ENCODE assay signal across 1 cellular context in the genomic region with DNA sequence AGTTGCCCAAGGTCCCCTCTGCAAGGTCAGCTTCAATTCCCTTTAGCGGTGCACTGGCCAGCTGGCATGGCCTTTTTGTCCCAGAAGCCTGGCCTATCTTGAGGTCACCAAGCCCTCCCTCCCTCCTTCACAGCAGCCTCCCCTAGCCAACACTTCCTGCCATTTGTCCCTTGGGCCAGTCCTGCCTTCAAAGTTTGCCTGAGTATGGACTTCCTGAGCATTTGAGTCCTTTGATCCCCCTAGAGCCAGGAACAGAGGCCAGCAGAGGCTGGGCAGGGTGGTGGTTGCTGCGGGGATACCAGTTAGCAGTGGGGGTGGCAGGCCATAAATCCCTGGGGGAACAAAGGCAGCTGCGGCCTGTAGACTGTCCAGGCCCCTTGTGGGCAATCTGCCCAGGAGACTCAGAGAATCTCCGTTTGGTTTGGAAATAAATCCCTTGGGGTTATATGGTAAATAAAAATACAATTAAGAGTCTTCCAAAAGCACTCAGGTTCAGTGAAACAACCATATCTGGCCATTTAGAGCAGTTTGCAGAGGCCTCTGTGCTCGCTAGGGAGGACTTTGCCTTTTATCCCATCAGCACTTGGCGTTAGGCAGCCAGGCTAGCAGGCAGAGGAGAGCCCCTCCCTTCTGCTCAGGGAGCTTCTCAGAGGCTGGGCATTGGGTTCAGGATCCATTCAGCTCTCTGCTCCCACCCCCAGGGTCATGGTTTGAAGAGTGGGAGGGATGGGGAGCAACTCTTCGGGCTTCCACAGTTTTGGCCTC.
TF ChIP-seq lines count a peak whose summit lies in the region.

No MANE protein-coding gene starts in this region.

TF ChIP-seq in HepG2, 621 proteins besides CTCF, POLR2A, EP300 and RAD21 (continued from another document and continues in another):
- TF ChIP-seq MED8 (CRISPR knock-in tag; IDR thresholded peaks at IDR 0.05; ENCODE audit: insufficient replicate concordance) (peak; percentile 25), RARG (CRISPR knock-in tag; IDR thresholded peaks at IDR 0.05; ENCODE audit: low read depth) (no peak), ZFP36L2 (CRISPR knock-in tag; IDR thresholded peaks at IDR 0.05) (no peak), KAT2B (IDR thresholded peaks at IDR 0.05; ENCODE audit: borderline replicate concordance, low read depth, low read length) (no peak), FOXJ3 (CRISPR knock-in tag; IDR thresholded peaks at IDR 0.05; ENCODE audit: borderline replicate concordance) (no peak), SOX13 (IDR thresholded peaks at IDR 0.05) (no peak), SOX13 (CRISPR knock-in tag; conservative IDR thresholded peaks at IDR 0.05 in 1 of 2, IDR thresholded peaks at IDR 0.05 in 1 of 2) (0 out of 4 replicates have a peak, but pooled peaks of 1 of the 2 experiments have one; percentile 5), NFE2L1 (CRISPR knock-in tag; IDR thresholded peaks at IDR 0.05; ENCODE audit: borderline replicate concordance) (no peak), ZSCAN9 (CRISPR knock-in tag; IDR thresholded peaks at IDR 0.05; ENCODE audit: borderline replicate concordance) (no peak), ZFYVE20 (CRISPR knock-in tag; IDR thresholded peaks at IDR 0.05; ENCODE audit: borderline replicate concordance, low read depth) (no peak), GPN1 (CRISPR knock-in tag; IDR thresholded peaks at IDR 0.05; ENCODE audit: borderline replicate concordance) (no peak), ZNF850 (CRISPR knock-in tag; conservative IDR thresholded peaks at IDR 0.05) (no peak), ZFP1 (CRISPR knock-in tag; IDR thresholded peaks at IDR 0.05) (no peak), ZNF547 (CRISPR knock-in tag; IDR thresholded peaks at IDR 0.05) (no peak; the same call in 1 of the 2 replicates), ZNF891 (CRISPR knock-in tag; IDR thresholded peaks at IDR 0.05) (0 out of 2 replicates have a peak, but pooled peaks have one; percentile 61), ZNF558 (CRISPR knock-in tag; IDR thresholded peaks at IDR 0.05; ENCODE audit: borderline replicate concordance) (no peak), SP4 (CRISPR knock-in tag; IDR thresholded peaks at IDR 0.05) (no peak), PAX8 (CRISPR knock-in tag; IDR thresholded peaks at IDR 0.05; ENCODE audit: borderline replicate concordance) (no peak), SMC3 (IDR thresholded peaks at IDR 0.05; ENCODE audit: low read length) (no peak), YEATS4 (CRISPR knock-in tag; IDR thresholded peaks at IDR 0.05; ENCODE audit: borderline replicate concordance) (no peak), ZC3H4 (CRISPR knock-in tag; IDR thresholded peaks at IDR 0.05; ENCODE audit: borderline replicate concordance) (no peak), FOXA1 (IDR thresholded peaks at IDR 0.05) (no peak), FOXA1 (CRISPR knock-in tag; IDR thresholded peaks at IDR 0.05) (no peak), ZFP36 (IDR thresholded peaks at IDR 0.05; ENCODE audit: borderline replicate concordance, low read depth, low read length, partially characterized antibody) (no peak), NFKBIZ (CRISPR knock-in tag; IDR thresholded peaks at IDR 0.05) (no peak), ZNF572 (CRISPR knock-in tag; IDR thresholded peaks at IDR 0.05) (peak; percentile 86; the same call in 1 of the 2 replicates)
- TF ChIP-seq, protein P1, sequence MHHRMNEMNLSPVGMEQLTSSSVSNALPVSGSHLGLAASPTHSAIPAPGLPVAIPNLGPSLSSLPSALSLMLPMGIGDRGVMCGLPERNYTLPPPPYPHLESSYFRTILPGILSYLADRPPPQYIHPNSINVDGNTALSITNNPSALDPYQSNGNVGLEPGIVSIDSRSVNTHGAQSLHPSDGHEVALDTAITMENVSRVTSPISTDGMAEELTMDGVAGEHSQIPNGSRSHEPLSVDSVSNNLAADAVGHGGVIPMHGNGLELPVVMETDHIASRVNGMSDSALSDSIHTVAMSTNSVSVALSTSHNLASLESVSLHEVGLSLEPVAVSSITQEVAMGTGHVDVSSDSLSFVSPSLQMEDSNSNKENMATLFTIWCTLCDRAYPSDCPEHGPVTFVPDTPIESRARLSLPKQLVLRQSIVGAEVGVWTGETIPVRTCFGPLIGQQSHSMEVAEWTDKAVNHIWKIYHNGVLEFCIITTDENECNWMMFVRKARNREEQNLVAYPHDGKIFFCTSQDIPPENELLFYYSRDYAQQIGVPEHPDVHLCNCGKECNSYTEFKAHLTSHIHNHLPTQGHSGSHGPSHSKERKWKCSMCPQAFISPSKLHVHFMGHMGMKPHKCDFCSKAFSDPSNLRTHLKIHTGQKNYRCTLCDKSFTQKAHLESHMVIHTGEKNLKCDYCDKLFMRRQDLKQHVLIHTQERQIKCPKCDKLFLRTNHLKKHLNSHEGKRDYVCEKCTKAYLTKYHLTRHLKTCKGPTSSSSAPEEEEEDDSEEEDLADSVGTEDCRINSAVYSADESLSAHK (CRISPR knock-in tag; IDR thresholded peaks at IDR 0.05; ENCODE audit: borderline replicate concordance): no peak
- TF ChIP-seq, protein P2, sequence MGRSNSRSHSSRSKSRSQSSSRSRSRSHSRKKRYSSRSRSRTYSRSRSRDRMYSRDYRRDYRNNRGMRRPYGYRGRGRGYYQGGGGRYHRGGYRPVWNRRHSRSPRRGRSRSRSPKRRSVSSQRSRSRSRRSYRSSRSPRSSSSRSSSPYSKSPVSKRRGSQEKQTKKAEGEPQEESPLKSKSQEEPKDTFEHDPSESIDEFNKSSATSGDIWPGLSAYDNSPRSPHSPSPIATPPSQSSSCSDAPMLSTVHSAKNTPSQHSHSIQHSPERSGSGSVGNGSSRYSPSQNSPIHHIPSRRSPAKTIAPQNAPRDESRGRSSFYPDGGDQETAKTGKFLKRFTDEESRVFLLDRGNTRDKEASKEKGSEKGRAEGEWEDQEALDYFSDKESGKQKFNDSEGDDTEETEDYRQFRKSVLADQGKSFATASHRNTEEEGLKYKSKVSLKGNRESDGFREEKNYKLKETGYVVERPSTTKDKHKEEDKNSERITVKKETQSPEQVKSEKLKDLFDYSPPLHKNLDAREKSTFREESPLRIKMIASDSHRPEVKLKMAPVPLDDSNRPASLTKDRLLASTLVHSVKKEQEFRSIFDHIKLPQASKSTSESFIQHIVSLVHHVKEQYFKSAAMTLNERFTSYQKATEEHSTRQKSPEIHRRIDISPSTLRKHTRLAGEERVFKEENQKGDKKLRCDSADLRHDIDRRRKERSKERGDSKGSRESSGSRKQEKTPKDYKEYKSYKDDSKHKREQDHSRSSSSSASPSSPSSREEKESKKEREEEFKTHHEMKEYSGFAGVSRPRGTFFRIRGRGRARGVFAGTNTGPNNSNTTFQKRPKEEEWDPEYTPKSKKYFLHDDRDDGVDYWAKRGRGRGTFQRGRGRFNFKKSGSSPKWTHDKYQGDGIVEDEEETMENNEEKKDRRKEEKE (IDR thresholded peaks at IDR 0.05): no peak
- TF ChIP-seq, protein P3, sequence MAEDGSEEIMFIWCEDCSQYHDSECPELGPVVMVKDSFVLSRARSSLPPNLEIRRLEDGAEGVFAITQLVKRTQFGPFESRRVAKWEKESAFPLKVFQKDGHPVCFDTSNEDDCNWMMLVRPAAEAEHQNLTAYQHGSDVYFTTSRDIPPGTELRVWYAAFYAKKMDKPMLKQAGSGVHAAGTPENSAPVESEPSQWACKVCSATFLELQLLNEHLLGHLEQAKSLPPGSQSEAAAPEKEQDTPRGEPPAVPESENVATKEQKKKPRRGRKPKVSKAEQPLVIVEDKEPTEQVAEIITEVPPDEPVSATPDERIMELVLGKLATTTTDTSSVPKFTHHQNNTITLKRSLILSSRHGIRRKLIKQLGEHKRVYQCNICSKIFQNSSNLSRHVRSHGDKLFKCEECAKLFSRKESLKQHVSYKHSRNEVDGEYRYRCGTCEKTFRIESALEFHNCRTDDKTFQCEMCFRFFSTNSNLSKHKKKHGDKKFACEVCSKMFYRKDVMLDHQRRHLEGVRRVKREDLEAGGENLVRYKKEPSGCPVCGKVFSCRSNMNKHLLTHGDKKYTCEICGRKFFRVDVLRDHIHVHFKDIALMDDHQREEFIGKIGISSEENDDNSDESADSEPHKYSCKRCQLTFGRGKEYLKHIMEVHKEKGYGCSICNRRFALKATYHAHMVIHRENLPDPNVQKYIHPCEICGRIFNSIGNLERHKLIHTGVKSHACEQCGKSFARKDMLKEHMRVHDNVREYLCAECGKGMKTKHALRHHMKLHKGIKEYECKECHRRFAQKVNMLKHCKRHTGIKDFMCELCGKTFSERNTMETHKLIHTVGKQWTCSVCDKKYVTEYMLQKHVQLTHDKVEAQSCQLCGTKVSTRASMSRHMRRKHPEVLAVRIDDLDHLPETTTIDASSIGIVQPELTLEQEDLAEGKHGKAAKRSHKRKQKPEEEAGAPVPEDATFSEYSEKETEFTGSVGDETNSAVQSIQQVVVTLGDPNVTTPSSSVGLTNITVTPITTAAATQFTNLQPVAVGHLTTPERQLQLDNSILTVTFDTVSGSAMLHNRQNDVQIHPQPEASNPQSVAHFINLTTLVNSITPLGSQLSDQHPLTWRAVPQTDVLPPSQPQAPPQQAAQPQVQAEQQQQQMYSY (CRISPR knock-in tag; IDR thresholded peaks at IDR 0.05): no peak
- TF ChIP-seq, protein P4, sequence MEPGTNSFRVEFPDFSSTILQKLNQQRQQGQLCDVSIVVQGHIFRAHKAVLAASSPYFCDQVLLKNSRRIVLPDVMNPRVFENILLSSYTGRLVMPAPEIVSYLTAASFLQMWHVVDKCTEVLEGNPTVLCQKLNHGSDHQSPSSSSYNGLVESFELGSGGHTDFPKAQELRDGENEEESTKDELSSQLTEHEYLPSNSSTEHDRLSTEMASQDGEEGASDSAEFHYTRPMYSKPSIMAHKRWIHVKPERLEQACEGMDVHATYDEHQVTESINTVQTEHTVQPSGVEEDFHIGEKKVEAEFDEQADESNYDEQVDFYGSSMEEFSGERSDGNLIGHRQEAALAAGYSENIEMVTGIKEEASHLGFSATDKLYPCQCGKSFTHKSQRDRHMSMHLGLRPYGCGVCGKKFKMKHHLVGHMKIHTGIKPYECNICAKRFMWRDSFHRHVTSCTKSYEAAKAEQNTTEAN (CRISPR knock-in tag; conservative IDR thresholded peaks at IDR 0.05): no peak
- TF ChIP-seq, protein P5, sequence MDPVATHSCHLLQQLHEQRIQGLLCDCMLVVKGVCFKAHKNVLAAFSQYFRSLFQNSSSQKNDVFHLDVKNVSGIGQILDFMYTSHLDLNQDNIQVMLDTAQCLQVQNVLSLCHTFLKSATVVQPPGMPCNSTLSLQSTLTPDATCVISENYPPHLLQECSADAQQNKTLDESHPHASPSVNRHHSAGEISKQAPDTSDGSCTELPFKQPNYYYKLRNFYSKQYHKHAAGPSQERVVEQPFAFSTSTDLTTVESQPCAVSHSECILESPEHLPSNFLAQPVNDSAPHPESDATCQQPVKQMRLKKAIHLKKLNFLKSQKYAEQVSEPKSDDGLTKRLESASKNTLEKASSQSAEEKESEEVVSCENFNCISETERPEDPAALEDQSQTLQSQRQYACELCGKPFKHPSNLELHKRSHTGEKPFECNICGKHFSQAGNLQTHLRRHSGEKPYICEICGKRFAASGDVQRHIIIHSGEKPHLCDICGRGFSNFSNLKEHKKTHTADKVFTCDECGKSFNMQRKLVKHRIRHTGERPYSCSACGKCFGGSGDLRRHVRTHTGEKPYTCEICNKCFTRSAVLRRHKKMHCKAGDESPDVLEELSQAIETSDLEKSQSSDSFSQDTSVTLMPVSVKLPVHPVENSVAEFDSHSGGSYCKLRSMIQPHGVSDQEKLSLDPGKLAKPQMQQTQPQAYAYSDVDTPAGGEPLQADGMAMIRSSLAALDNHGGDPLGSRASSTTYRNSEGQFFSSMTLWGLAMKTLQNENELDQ (CRISPR knock-in tag; IDR thresholded peaks at IDR 0.05; ENCODE audit: borderline replicate concordance): no peak
- TF ChIP-seq, protein P6, sequence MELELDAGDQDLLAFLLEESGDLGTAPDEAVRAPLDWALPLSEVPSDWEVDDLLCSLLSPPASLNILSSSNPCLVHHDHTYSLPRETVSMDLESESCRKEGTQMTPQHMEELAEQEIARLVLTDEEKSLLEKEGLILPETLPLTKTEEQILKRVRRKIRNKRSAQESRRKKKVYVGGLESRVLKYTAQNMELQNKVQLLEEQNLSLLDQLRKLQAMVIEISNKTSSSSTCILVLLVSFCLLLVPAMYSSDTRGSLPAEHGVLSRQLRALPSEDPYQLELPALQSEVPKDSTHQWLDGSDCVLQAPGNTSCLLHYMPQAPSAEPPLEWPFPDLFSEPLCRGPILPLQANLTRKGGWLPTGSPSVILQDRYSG (CRISPR knock-in tag; IDR thresholded peaks at IDR 0.05): no peak
- TF ChIP-seq, protein P7, sequence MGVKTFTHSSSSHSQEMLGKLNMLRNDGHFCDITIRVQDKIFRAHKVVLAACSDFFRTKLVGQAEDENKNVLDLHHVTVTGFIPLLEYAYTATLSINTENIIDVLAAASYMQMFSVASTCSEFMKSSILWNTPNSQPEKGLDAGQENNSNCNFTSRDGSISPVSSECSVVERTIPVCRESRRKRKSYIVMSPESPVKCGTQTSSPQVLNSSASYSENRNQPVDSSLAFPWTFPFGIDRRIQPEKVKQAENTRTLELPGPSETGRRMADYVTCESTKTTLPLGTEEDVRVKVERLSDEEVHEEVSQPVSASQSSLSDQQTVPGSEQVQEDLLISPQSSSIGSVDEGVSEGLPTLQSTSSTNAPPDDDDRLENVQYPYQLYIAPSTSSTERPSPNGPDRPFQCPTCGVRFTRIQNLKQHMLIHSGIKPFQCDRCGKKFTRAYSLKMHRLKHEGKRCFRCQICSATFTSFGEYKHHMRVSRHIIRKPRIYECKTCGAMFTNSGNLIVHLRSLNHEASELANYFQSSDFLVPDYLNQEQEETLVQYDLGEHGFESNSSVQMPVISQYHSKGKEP (CRISPR knock-in tag; IDR thresholded peaks at IDR 0.05): no peak
- TF ChIP-seq, protein P8, sequence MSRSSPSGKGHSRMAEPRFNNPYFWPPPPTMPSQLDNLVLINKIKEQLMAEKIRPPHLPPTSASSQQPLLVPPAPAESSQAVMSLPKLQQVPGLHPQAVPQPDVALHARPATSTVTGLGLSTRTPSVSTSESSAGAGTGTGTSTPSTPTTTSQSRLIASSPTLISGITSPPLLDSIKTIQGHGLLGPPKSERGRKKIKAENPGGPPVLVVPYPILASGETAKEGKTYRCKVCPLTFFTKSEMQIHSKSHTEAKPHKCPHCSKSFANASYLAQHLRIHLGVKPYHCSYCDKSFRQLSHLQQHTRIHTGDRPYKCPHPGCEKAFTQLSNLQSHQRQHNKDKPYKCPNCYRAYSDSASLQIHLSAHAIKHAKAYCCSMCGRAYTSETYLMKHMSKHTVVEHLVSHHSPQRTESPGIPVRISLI (CRISPR knock-in tag; IDR thresholded peaks at IDR 0.05; ENCODE audit: borderline replicate concordance): no peak
- TF ChIP-seq, protein P9, sequence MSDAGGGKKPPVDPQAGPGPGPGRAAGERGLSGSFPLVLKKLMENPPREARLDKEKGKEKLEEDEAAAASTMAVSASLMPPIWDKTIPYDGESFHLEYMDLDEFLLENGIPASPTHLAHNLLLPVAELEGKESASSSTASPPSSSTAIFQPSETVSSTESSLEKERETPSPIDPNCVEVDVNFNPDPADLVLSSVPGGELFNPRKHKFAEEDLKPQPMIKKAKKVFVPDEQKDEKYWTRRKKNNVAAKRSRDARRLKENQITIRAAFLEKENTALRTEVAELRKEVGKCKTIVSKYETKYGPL (CRISPR knock-in tag; IDR thresholded peaks at IDR 0.05): no peak
- TF ChIP-seq, protein P10, sequence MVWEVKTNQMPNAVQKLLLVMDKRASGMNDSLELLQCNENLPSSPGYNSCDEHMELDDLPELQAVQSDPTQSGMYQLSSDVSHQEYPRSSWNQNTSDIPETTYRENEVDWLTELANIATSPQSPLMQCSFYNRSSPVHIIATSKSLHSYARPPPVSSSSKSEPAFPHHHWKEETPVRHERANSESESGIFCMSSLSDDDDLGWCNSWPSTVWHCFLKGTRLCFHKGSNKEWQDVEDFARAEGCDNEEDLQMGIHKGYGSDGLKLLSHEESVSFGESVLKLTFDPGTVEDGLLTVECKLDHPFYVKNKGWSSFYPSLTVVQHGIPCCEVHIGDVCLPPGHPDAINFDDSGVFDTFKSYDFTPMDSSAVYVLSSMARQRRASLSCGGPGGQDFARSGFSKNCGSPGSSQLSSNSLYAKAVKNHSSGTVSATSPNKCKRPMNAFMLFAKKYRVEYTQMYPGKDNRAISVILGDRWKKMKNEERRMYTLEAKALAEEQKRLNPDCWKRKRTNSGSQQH (CRISPR knock-in tag; IDR thresholded peaks at IDR 0.05; ENCODE audit: low read depth): no peak
